In the genomic region with DNA sequence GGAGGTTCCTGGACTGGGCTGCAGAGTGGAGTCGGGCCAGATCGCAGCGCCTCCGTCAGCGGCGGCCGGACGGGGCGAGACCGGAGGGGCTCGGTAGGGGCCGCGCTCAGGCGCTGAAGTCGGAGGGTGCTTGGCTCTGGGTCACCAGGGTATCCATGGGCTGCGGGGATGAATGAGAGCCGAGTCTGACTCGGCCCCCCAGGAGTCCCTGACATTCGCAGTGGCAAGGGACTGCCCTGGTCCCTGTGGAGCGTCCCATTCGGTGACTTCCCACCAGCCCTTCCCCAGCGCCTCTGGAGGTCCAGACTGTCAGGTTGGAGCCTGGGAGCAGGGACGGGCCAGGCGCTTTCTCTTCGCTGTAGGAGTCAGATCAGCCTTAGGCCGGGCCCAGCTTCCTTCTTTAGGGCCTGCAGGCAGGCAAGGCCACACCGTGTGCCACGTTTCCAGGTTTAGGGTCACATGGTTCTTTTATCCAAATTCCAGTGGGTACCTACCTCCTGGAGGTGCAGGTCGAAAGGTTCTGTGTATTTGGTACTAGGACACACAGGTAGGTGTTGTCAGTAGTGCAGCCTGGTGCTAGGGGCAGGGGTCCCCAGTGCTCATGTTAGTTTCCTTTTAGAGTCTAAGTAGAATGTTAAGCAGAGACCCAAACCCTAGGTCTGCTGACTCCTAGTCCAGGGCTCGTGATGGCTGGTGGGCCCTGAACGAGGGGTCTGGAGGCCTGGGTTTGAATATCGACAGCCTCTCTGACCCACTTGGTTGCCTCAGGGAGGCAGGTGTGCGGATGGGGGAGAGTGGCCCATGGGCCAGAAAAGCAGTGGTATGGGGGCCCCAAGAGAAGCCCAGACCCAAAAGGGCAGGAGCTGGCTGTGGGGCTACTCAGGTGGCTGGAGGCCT, we compare ENCODE assay signal across 9 cellular contexts. TPM values are rescaled to one million over a fixed set of nuclear protein-coding genes. Genes with fewer than 3 reads are reported as not detected.
DNase-seq lines count a peak whose midpoint lies in the region; ATAC-seq, FAIRE-seq and TF ChIP-seq lines count a peak whose summit lies in the region.
"Had no signal": no experiment of that assay in that cellular context is flagged by ENCODE, and none has a peak within 500 bp of the region (broad histone marks: within the 10 kb centered on the region; RNA-seq: fewer than 3 reads in every experiment).

No MANE protein-coding gene starts in this region.

- peak overlapping the region; percentile 55 to 84 (median 80); a peak in 6 of 7 replicates for H3K9ac ChIP-seq in H1 (replicated peaks in 1 of 4; ENCODE audit: extremely low read depth in 1 of 4, low read depth in 3 of 4, low read length in 3 of 4)

- no peak overlapping the region for H2BK120ac ChIP-seq in H1 (replicated peaks; ENCODE audit: low read depth, low read length)

- BruUV-seq in PC-9 (replicated peaks; lab: Mats Ljungman, UMichigan), result no TSS peak

- H3K27ac Mint-ChIP-seq in stimulated activated naive CD8-positive, alpha-beta T cell treated with anti-CD3 and anti-CD28 coated beads, Interleukin-15, Interleukin-2, amounts not matched to agents 100 ng/mL and 50 ng/mL, for 24 hours, result no peak overlapping the region
- peak overlapping the region in 1 of 2 donors; percentile 38 for H3K27ac Mint-ChIP-seq in natural killer cell

- H3K18ac ChIP-seq in H1 (ENCODE audit: extremely low read depth, low read length), result peak overlapping the region; percentile 87

- POLR2A ChIA-PET in PC-9 (lab: Charles Lee; ENCODE audit: unreplicated experiment) (no interaction called here), H1 (lab: Charles Lee; ENCODE audit: partially characterized antibody) (interaction anchor here (0.9 to 14.7 kb wide), 13 partner anchors 8 to 259 kb away, joined by 3 to 200 read pairs (median 4); a partner anchor contains a TSS)

- 0 out of 2 replicates have a peak overlapping the region, but pooled peaks have one; percentile 78 for H2BK5ac ChIP-seq in H1 (ENCODE audit: low read depth, low read length)

- peaks cover 16% of the 10 kb centered on the region for H3K4me1 Mint-ChIP-seq in stimulated activated naive CD8-positive, alpha-beta T cell treated with anti-CD3 and anti-CD28 coated beads, Interleukin-15, Interleukin-2, amounts not matched to agents 100 ng/mL and 50 ng/mL, for 24 hours (ENCODE audit: low read depth)
- peaks cover 29 to 31% of the 10 kb centered on the region in 2 donors for H3K4me1 Mint-ChIP-seq in natural killer cell

- CTCF ChIA-PET in PC-9 (lab: Charles Lee), result no interaction called here
- CTCF ChIA-PET in H1 (lab: Charles Lee; ENCODE audit: partially characterized antibody), result interaction anchor here (0.7 to 3.0 kb wide), 4 partner anchors 10 to 70 kb away, joined by 3 to 10 read pairs (median 4); no protein-coding TSS in a partner anchor

- no peaks in the 10 kb centered on the region for H3K79me2 ChIP-seq in PC-9 (ENCODE audit: low read depth)
- peaks cover 6 to 27% of the 10 kb centered on the region in 2 experiments; a peak in 3 of 4 replicates for H3K79me2 ChIP-seq in H1 (ENCODE audit: control insufficient read depth in 1 of 2, insufficient read depth in 2 of 2, low read length in 2 of 2)

- peaks cover 18% of the 10 kb centered on the region; the same call in 1 of the 2 replicates for H3K23me2 ChIP-seq in H1 (ENCODE audit: low read depth, low read length)

- peak overlapping the region; percentile 74 for H3K4me3 Mint-ChIP-seq in stimulated activated naive CD8-positive, alpha-beta T cell treated with anti-CD3 and anti-CD28 coated beads, Interleukin-15, Interleukin-2, amounts not matched to agents 100 ng/mL and 50 ng/mL, for 24 hours
- peak overlapping the region; percentile 80 for H3K4me3 Mint-ChIP-seq in natural killer cell

- peak overlapping the region; percentile 9 for H3K23ac ChIP-seq in H1 (ENCODE audit: insufficient read length)

- H3K27me3 ChIP-seq in PC-9 (ENCODE audit: insufficient read depth, low read depth), result no peaks in the 10 kb centered on the region
- no peaks in the 10 kb centered on the region; a peak in 1 of 7 replicates for H3K27me3 ChIP-seq in H1 (replicated peaks in 1 of 4; ENCODE audit: control insufficient read depth in 3 of 4, extremely low read depth in 1 of 4, insufficient read depth in 3 of 4, low read length in 3 of 4)

- H2AFZ ChIP-seq in PC-9 (no peak overlapping the region), H1 (ENCODE audit: low read length) (no peak overlapping the region)

- H4K8ac ChIP-seq in H1 (ENCODE audit: extremely low read depth, insufficient read depth, low read length), result 0 out of 2 replicates have a peak overlapping the region, but pooled peaks have one; percentile 28

- peak overlapping the region; percentile 25 for H4K91ac ChIP-seq in H1 (replicated peaks; ENCODE audit: insufficient read length, low read length)

- H3K56ac ChIP-seq in H1 (replicated peaks; ENCODE audit: insufficient read length, low read depth, low read length), result peak overlapping the region; percentile 62

- H3K9me3 Mint-ChIP-seq in stimulated activated naive CD8-positive, alpha-beta T cell treated with anti-CD3 and anti-CD28 coated beads, Interleukin-15, Interleukin-2, amounts not matched to agents 100 ng/mL and 50 ng/mL, for 24 hours, result no peaks in the 10 kb centered on the region
- H3K9me3 Mint-ChIP-seq in natural killer cell, result no peaks in the 10 kb centered on the region

- TF ChIP-seq CTCF in PC-9 (conservative IDR thresholded peaks at IDR 0.05) (no peak), H1 (IDR thresholded peaks at IDR 0.05; ENCODE audit: control extremely low read depth in 1 of 3, insufficient read depth in 1 of 3, low read depth in 1 of 3, low read length in 3 of 3) (no peak), natural killer cell (IDR thresholded peaks at IDR 0.05) (no peak)

- H3K9me3 ChIP-seq in PC-9 (ENCODE audit: insufficient read depth, low read depth), result no peaks in the 10 kb centered on the region
- no peaks in the 10 kb centered on the region for H3K9me3 ChIP-seq in H1 (ENCODE audit: insufficient read depth in 2 of 2, low read depth in 1 of 2, low read length in 1 of 2)

- peaks cover 6% of the 10 kb centered on the region for H3K79me1 ChIP-seq in H1 (ENCODE audit: low read depth, low read length)

- H2AK5ac ChIP-seq in H1 (ENCODE audit: low read depth, low read length), result peak overlapping the region; percentile 45; the same call in 1 of the 2 replicates

- H3K4ac ChIP-seq in H1 (replicated peaks; ENCODE audit: insufficient read length, low read depth, low read length), result no peak overlapping the region

- peak overlapping the region; percentile 52; the same call in 1 of the 2 replicates for H3K4me3 ChIP-seq in PC-9
- peak overlapping the region; percentile 69 to 95 (median 80) for H3K4me3 ChIP-seq in H1 (ENCODE audit: extremely low read depth in 1 of 4, insufficient read depth in 2 of 4, low read depth in 3 of 4, low read length in 4 of 4)

- no peaks in the 10 kb centered on the region for H3K36me3 ChIP-seq in PC-9 (ENCODE audit: low read depth)
- H3K36me3 ChIP-seq in H1 (ENCODE audit: control insufficient read depth in 2 of 4, insufficient read depth in 4 of 4, low read length in 3 of 4), result no peaks in the 10 kb centered on the region

- peaks cover 5% of the 10 kb centered on the region; the same call in 1 of the 2 replicates for H3F3A ChIP-seq in PC-9 (ENCODE audit: insufficient read depth, low read depth)

- H3K27ac ChIP-seq in PC-9 (no peak overlapping the region), H1 (ENCODE audit: low read depth, low read length) (no peak overlapping the region)

- no peak overlapping the region for H3K14ac ChIP-seq in H1 (ENCODE audit: insufficient read length)

- no peak for TF ChIP-seq RAD21 in H1 (IDR thresholded peaks at IDR 0.05 in 1 of 2, conservative IDR thresholded peaks at IDR 0.05 in 1 of 2; ENCODE audit: low read depth in 2 of 2, low read length in 2 of 2)

- H3K27me3 Mint-ChIP-seq in stimulated activated naive CD8-positive, alpha-beta T cell treated with anti-CD3 and anti-CD28 coated beads, Interleukin-15, Interleukin-2, amounts not matched to agents 100 ng/mL and 50 ng/mL, for 24 hours, result peaks cover 5% of the 10 kb centered on the region
- H3K27me3 Mint-ChIP-seq in natural killer cell (ENCODE audit: low read depth in 2 of 2), result peaks cover 0 to 5% of the 10 kb centered on the region in 2 donors

- no peak for DNase-seq in stimulated activated naive CD8-positive, alpha-beta T cell treated with anti-CD3 and anti-CD28 coated beads, Interleukin-15, Interleukin-2, amounts not matched to agents 100 U/mL and 50 U/mL, for 24 hours
- DNase-seq in PC-9 (no peak), H1 (ENCODE audit: low read depth in 1 of 2, low spot score in 2 of 2) (peak in 1 of 2 experiments; percentile 78), natural killer cell (no peak), NCI-H128 (lab: John Stamatoyannopoulos, UW; ENCODE audit: unreplicated experiment) (no peak)
- no peak for DNase-seq in stimulated activated naive CD4-positive, alpha-beta T cell (lab: John Stamatoyannopoulos, UW)

- H2BK20ac ChIP-seq in H1 (ENCODE audit: low read length), result no peak overlapping the region

- H4K20me1 ChIP-seq in PC-9 (ENCODE audit: insufficient read depth) (no peaks in the 10 kb centered on the region), H1 (replicated peaks in 1 of 2; ENCODE audit: control insufficient read depth in 1 of 2, insufficient read depth in 2 of 2, low read length in 2 of 2) (peaks cover 16 to 17% of the 10 kb centered on the region in 2 experiments)

- H2BK12ac ChIP-seq in H1 (ENCODE audit: low read depth, low read length), result no peak overlapping the region

- H3K9me2 ChIP-seq in PC-9 (ENCODE audit: insufficient read depth), result no peaks in the 10 kb centered on the region

- H4K5ac ChIP-seq in H1 (ENCODE audit: insufficient read length, low read depth, low read length), result no peak overlapping the region

- WGBS in H1 (ENCODE audit: extremely low coverage in 1 of 2, insufficient coverage in 1 of 2, insufficient read length in 1 of 2, insufficient replicate concordance in 2 of 2, low coverage in 1 of 2, low lambda C conversion rate in 2 of 2, missing lambda C conversion rate in 1 of 2), 2 experiments, result 21% methylated on average over 33 of the region's 33 CpGs; no CpG with 5 or more reads in 1 of the 2 experiments

- TF ChIP-seq POLR2A in H1 (IDR thresholded peaks at IDR 0.05; ENCODE audit: control extremely low read depth in 1 of 2, low read depth in 2 of 2, low read length in 2 of 2), result no peak

- H3K4me1 ChIP-seq in PC-9 (replicated peaks; ENCODE audit: insufficient read depth) (peaks cover 5% of the 10 kb centered on the region; the same call in 1 of the 2 replicates), H1 (replicated peaks in 1 of 4; ENCODE audit: control insufficient read depth in 3 of 4, insufficient read depth in 4 of 4, low read length in 3 of 4) (peaks cover 10 to 29% (median 19%) of the 10 kb centered on the region in 4 experiments)

- intact Hi-C loops in PC-9 (cut with micrococcal nuclease; ENCODE audit: unreplicated experiment) (loop anchor here (5.0 kb wide), 1 partner anchor 70 kb away; a partner anchor contains a TSS), natural killer cell (cut with micrococcal nuclease) (loop anchor here (2.0 to 5.0 kb wide), 2 partner anchors 23 to 70 kb away; a partner anchor contains a TSS)

- no peak for TF ChIP-seq EP300 in H1 (IDR thresholded peaks at IDR 0.05; ENCODE audit: borderline replicate concordance in 1 of 2, low read depth in 2 of 2, low read length in 2 of 2)

- no peaks in the 10 kb centered on the region for H3K36me3 Mint-ChIP-seq in stimulated activated naive CD8-positive, alpha-beta T cell treated with anti-CD3 and anti-CD28 coated beads, Interleukin-15, Interleukin-2, amounts not matched to agents 100 ng/mL and 50 ng/mL, for 24 hours (ENCODE audit: low read depth)
- no peaks in the 10 kb centered on the region for H3K36me3 Mint-ChIP-seq in natural killer cell

- no peak for FAIRE-seq in H1 (lab: Jason Lieb, UNC)
- FAIRE-seq: islet of Langerhans had no signal

- ATAC-seq in stimulated activated naive CD8-positive, alpha-beta T cell treated with anti-CD3 and anti-CD28 coated beads, Interleukin-15, Interleukin-2, amounts not matched to agents 100 U/mL and 50 U/mL, for 24 hours, result no peak
- ATAC-seq in natural killer cell, result no peak
- no peak for ATAC-seq in GM18867 (IDR thresholded peaks at IDR 0.05; ENCODE audit: unreplicated experiment)

- peak overlapping the region; percentile 68; the same call in 1 of the 2 replicates for H3K4me2 ChIP-seq in PC-9
- peak overlapping the region; percentile 70 to 91 for H3K4me2 ChIP-seq in H1 (ENCODE audit: insufficient read depth in 1 of 2, low read depth in 2 of 2, low read length in 2 of 2)

- H2BK15ac ChIP-seq in H1 (ENCODE audit: low read length), result no peak overlapping the region

RNA-seq across cellular contexts. Expression of a gene that starts 1.2 kb away (rescaled TPM):
- total RNA-seq in PC-9 (2021) (6.9 and 11.8 TPM in 2 replicates), natural killer cell (10 to 100 TPM in 2 of 3 donors, 1 to 10 TPM in 1; 8.6 to 80.7 (median 69.3) TPM)
- total RNA-seq in H1 (2021; fragmentation: NEBNext Ultra II Directional; extraction: Animal tissue kit (Norgen Biotek cat#: 25700)), result 135 TPM in 2 replicates
- polyA plus RNA-seq in H1 (2011; rRNA removed), result 177 and 264 TPM in 2 replicates
- polyA plus RNA-seq in H1 (2011; cell fraction: cytosol; rRNA removed), result 246 TPM
- polyA plus RNA-seq in H1 (2011; cell fraction: nucleus; rRNA removed), result 602 TPM
- polyA plus RNA-seq in H1 (2012, experiment 1 of 2), result 92.8 to 166 TPM (median 134 TPM) in 4 replicates
- polyA plus RNA-seq in H1 (2012, experiment 2 of 2), result 78.3 TPM
- 83.1 TPM for polyA plus RNA-seq in H1 (2013, experiment 1 of 2)
- 73.2 TPM for polyA plus RNA-seq in H1 (2013, experiment 2 of 2)
- 33.9 and 54.6 TPM in 2 replicates for polyA minus RNA-seq in H1 (2011; rRNA and poly(A)+ RNA removed)
- polyA minus RNA-seq in H1 (2011; cell fraction: cytosol; rRNA and poly(A)+ RNA removed), result 70.1 TPM
- 124 TPM for polyA minus RNA-seq in H1 (2011; cell fraction: nucleus; rRNA and poly(A)+ RNA removed)

RNA-seq across cellular contexts. Expression of a gene that starts 15.7 kb away (rescaled TPM):
- not detected in 2 replicates for total RNA-seq in PC-9 (2021)
- not detected in 2 replicates for total RNA-seq in H1 (2021; fragmentation: NEBNext Ultra II Directional; extraction: Animal tissue kit (Norgen Biotek cat#: 25700))
- polyA plus RNA-seq in H1 (2011; rRNA removed), result not detected in 2 replicates
- 0.05 TPM for polyA plus RNA-seq in H1 (2011; cell fraction: cytosol; rRNA removed)
- not detected for polyA plus RNA-seq in H1 (2011; cell fraction: nucleus; rRNA removed)
- polyA plus RNA-seq in H1 (2012, experiment 1 of 2), result not detected in 4 replicates
- not detected for polyA plus RNA-seq in H1 (2012, experiment 2 of 2)
- polyA plus RNA-seq in H1 (2013, experiment 1 of 2), result not detected
- polyA plus RNA-seq in H1 (2013, experiment 2 of 2), result not detected
- not detected in 2 replicates for polyA minus RNA-seq in H1 (2011; rRNA and poly(A)+ RNA removed)
- not detected for polyA minus RNA-seq in H1 (2011; cell fraction: cytosol; rRNA and poly(A)+ RNA removed)
- not detected for polyA minus RNA-seq in H1 (2011; cell fraction: nucleus; rRNA and poly(A)+ RNA removed)
- under 1 TPM in 1 of 3 donors, not detected in 2; 0.20 TPM for total RNA-seq in natural killer cell
